ENCODE assay signal across 1 cellular context in genomic region chr1:37825508-37825907, GRCh38.
TF ChIP-seq lines count a peak whose summit lies in the region.

No MANE protein-coding gene starts in this region.

TF ChIP-seq in HEK293, 187 proteins besides CTCF, POLR2A, EP300 and RAD21 (continued from another document):
- TF ChIP-seq ZNF513 (tag by site-specific recombination; IDR thresholded peaks at IDR 0.05) (0 out of 2 replicates have a peak, but pooled peaks have one; percentile 28), ZNF529 (tag by site-specific recombination; IDR thresholded peaks at IDR 0.05; ENCODE audit: insufficient replicate concordance) (no peak), ZNF132 (tag by site-specific recombination; IDR thresholded peaks at IDR 0.05; ENCODE audit: borderline replicate concordance) (no peak), ZNF114 (tag by site-specific recombination; IDR thresholded peaks at IDR 0.05) (no peak), ZNF394 (tag by site-specific recombination; IDR thresholded peaks at IDR 0.05; ENCODE audit: borderline replicate concordance) (no peak)
